In genomic region chr1:26993237-26994019, GRCh38 we compare ENCODE assay signal across 8 cellular contexts. TPM values are rescaled to one million over a fixed set of nuclear protein-coding genes. Genes with fewer than 3 reads are reported as not detected.
A peak's percentile ranks its signal among the peaks of the same experiment; 100 is the strongest.
DNase-seq lines count a peak whose midpoint lies in the region; ATAC-seq, FAIRE-seq and TF ChIP-seq lines count a peak whose summit lies in the region.

A gene with protein sequence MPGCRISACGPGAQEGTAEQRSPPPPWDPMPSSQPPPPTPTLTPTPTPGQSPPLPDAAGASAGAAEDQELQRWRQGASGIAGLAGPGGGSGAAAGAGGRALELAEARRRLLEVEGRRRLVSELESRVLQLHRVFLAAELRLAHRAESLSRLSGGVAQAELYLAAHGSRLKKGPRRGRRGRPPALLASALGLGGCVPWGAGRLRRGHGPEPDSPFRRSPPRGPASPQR (plus strand): TSS chr1:26993692. CDS start chr1:26993787, 95 bp downstream.

- H3K9ac ChIP-seq in iPS-18a (ENCODE audit: low read length) (peak within 1 kb of the TSS; percentile 71), skeletal muscle satellite cell (ENCODE audit: low read depth, low read length) (peak within 1 kb of the TSS; percentile 79)

- no peaks in the 10 kb centered on the region for H3K36me3 Mint-ChIP-seq in brain

- H3K27ac Mint-ChIP-seq in brain: peak within 1 kb of the TSS in 3 of 5 experiments; percentile 72 to 89 (median 89)

- TF ChIP-seq CTCF in brain (conservative IDR thresholded peaks at IDR 0.05): no peak

- H3K27me3 Mint-ChIP-seq in brain: peaks cover 60% of the 10 kb centered on the region

- H3K4me1 Mint-ChIP-seq in brain: peaks cover 51% of the 10 kb centered on the region

- H3K9me3 ChIP-seq in iPS-18a (ENCODE audit: control insufficient read depth, low read depth, low read length) (no peaks in the 10 kb centered on the region), skeletal muscle satellite cell (replicated peaks; ENCODE audit: low read length) (no peaks in the 10 kb centered on the region)

- H3K4me1 ChIP-seq in iPS-18a (ENCODE audit: control insufficient read depth, low read depth, low read length) (peaks cover 27% of the 10 kb centered on the region), skeletal muscle satellite cell (ENCODE audit: control insufficient read depth, insufficient read depth, low read length) (peaks cover 62% of the 10 kb centered on the region)

- H3K4me3 Mint-ChIP-seq in brain: peak within 1 kb of the TSS; percentile 89 to 94 (median 90)

- DNase-seq in AG08396 (ENCODE audit: low spot score) (peak; percentile 97), GM19239 (ENCODE audit: insufficient read length, low spot score) (peak; percentile 89), NCI-H1048 (lab: John Stamatoyannopoulos, UW) (peak; percentile 30), UCSD-AML1 (lab: John Stamatoyannopoulos, UW; ENCODE audit: unreplicated experiment) (peak; percentile 73)

- ATAC-seq in HG03442 (IDR thresholded peaks at IDR 0.05; ENCODE audit: unreplicated experiment): no peak

- H3K4me2 ChIP-seq in skeletal muscle satellite cell (ENCODE audit: low read length): peak within 1 kb of the TSS; percentile 89

- H3K27me3 ChIP-seq in iPS-18a (ENCODE audit: control insufficient read depth, insufficient read depth, low read length) (peaks cover 22% of the 10 kb centered on the region), skeletal muscle satellite cell (ENCODE audit: control insufficient read depth, insufficient read depth, low read length) (no peaks in the 10 kb centered on the region)

- peaks cover 0 to 2% (median 0%) of the 10 kb centered on the region in 5 experiments for H3K9me3 Mint-ChIP-seq in brain

- no peak within 1 kb of the TSS for H3K27ac ChIP-seq in iPS-18a (ENCODE audit: low read length)

- H3K4me3 ChIP-seq in iPS-18a (ENCODE audit: low read length): peak within 1 kb of the TSS; percentile 88
- H3K4me3 ChIP-seq in skeletal muscle satellite cell (ENCODE audit: low read length): peak within 1 kb of the TSS; percentile 86

- no peak for FAIRE-seq in GM19239 (lab: Jason Lieb, UNC)

- H3K36me3 ChIP-seq in iPS-18a (ENCODE audit: control insufficient read depth, low read depth, low read length): peaks cover 6% of the 10 kb centered on the region
- H3K36me3 ChIP-seq in skeletal muscle satellite cell (ENCODE audit: insufficient read depth, low read length): peaks cover 5% of the 10 kb centered on the region

RNA-seq across cellular contexts. Expression of the gene that starts here (rescaled TPM):
- 43.3 TPM for polyA plus RNA-seq in brain (ENCODE audit: insufficient read depth, low read depth, low replicate concordance)
- total RNA-seq in skeletal muscle satellite cell (2012; rRNA removed): 46.6 and 89.8 TPM in 2 replicates

Comparison
In these comparisons a context has a peak if more than half of its experiments do, and no peak if none do; other contexts are left out.
1. DNase-seq: peak in every context shown above with its lines; median percentile 97 in AG08396; 89 in GM19239; 73 in UCSD-AML1; 30 in NCI-H1048.